Comparison of ENCODE assay signal across 24 cellular contexts in the genomic region with DNA sequence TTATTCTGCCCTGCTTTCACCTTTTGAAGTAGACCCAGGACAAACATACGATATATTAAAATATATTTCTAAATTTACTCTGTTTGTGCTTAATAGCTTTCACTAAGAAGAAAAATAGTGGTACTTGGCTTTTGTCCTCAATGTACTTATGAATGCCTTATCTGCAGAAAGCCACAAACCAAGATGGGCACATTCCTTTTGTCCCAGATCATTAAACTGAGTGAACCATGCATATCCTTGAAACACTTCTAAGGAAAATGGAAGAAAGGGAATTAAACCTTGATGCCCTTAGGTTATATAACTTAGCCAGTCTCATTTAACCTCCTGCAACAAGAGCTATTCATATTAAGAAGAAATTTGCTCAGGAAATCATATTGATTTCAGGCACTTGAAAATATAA.
DNase-seq lines count a peak whose midpoint lies in the region; ATAC-seq and TF ChIP-seq lines count a peak whose summit lies in the region.
"Had no signal": no experiment of that assay in that cellular context is flagged by ENCODE, and none has a peak within 500 bp of the region (broad histone marks: within the 10 kb centered on the region; RNA-seq: fewer than 3 reads in every experiment).

No MANE protein-coding gene starts in this region.

- H2AK5ac ChIP-seq in mesendoderm (ENCODE audit: low read length), result no peak overlapping the region

- no peak for TF ChIP-seq CTCF in choroid plexus epithelial cell (conservative IDR thresholded peaks at IDR 0.05; ENCODE audit: low read depth, low read length)
- no peak for TF ChIP-seq CTCF in tibial nerve (IDR thresholded peaks at IDR 0.05)

- no peak overlapping the region for H3K18ac ChIP-seq in mesendoderm (ENCODE audit: low read length)

- no peak for ATAC-seq in GM18907 (IDR thresholded peaks at IDR 0.05; ENCODE audit: unreplicated experiment)
- no peak for ATAC-seq in HG02610 (IDR thresholded peaks at IDR 0.05; ENCODE audit: unreplicated experiment)
- ATAC-seq: activated CD4-positive, alpha-beta T cell treated with anti-CD3 and anti-CD28 coated beads for 36 hours; activated CD8-positive, alpha-beta memory T cell treated with anti-CD3 and anti-CD28 coated beads, Interleukin-2, amount 10 ng/mL, durations not matched to agents 7 days and 5 days; K562; left lobe of liver; Panc1; right cardiac atrium; stimulated activated naive CD8-positive, alpha-beta T cell treated with anti-CD3 and anti-CD28 coated beads, Interleukin-15, Interleukin-2, amounts not matched to agents 100 U/mL and 50 U/mL, for 24 hours had no signal

- H3K27me3 ChIP-seq in mesendoderm (ENCODE audit: insufficient read depth, low read length, poor library complexity), result no peaks in the 10 kb centered on the region
- no peaks in the 10 kb centered on the region for H3K27me3 ChIP-seq in tibial nerve

- H2BK120ac ChIP-seq in mesendoderm (ENCODE audit: low read depth, low read length), result no peak overlapping the region

- no CpG with 5 or more reads among the region's 1 CpG for WGBS in mesendoderm (ENCODE audit: extremely low coverage, insufficient coverage, low lambda C conversion rate)
- WGBS in tibial nerve, 2 donors, result 58 to 71% methylated on average over 1 of the region's 1 CpG

- H2BK5ac ChIP-seq in mesendoderm (ENCODE audit: low read length), result no peak overlapping the region

- no peak overlapping the region for H3K9ac ChIP-seq in mesendoderm (ENCODE audit: low read length)

- H3K27ac ChIP-seq in mesendoderm (ENCODE audit: low read depth, low read length), result no peak overlapping the region
- no peak overlapping the region for H3K27ac ChIP-seq in tibial nerve
- H3K27ac ChIP-seq: HL-60 had no signal

- H3K4me2 ChIP-seq in mesendoderm (ENCODE audit: low read length), result no peak overlapping the region

- no peak overlapping the region for H3K56ac ChIP-seq in mesendoderm (ENCODE audit: low read length)

- H3K9me3 ChIP-seq in tibial nerve, result peaks cover 0 to 10% (median 0%) of the 10 kb centered on the region in 4 donors
- H3K9me3 ChIP-seq: HAP-1 had no signal

- no peak for TF ChIP-seq EP300 in tibial nerve (IDR thresholded peaks at IDR 0.05)

- DNase-seq in DMS79 treated with DMSO at 0.1 percent for 48 hours (lab: John Stamatoyannopoulos, UW) (peak; percentile 84), NCI-H226 (peak; percentile 83), choroid plexus epithelial cell (ENCODE audit: low read depth) (peak; percentile 82), mesendoderm (peak; percentile 75), tibial nerve (ENCODE audit: low spot score in 2 of 2) (no peak), NCI-H2196 treated with DMSO at 0.1 percent for 48 hours (lab: John Stamatoyannopoulos, UW; ENCODE audit: unreplicated experiment) (no peak)
- DNase-seq: activated CD4-positive, alpha-beta T cell treated with anti-CD3 and anti-CD28 coated beads for 36 hours; activated CD8-positive, alpha-beta memory T cell treated with anti-CD3 and anti-CD28 coated beads, Interleukin-2, amount 10 ng/mL, durations not matched to agents 7 days and 5 days; CD4-positive, alpha-beta memory T cell; foreskin melanocyte; NCI-H1048; NCI-H2029 treated with DMSO at 0.1 percent for 48 hours; NCI-H774; occipital lobe; right cardiac atrium; stimulated activated naive CD8-positive, alpha-beta T cell treated with anti-CD3 and anti-CD28 coated beads, Interleukin-15, Interleukin-2, amounts not matched to agents 100 U/mL and 50 U/mL, for 24 hours; trophoblast cell had no signal

- H3K4me3 ChIP-seq in choroid plexus epithelial cell (ENCODE audit: low read depth, low read length), result no peak overlapping the region
- no peak overlapping the region for H3K4me3 ChIP-seq in mesendoderm (ENCODE audit: low read length)
- no peak overlapping the region for H3K4me3 ChIP-seq in tibial nerve
- H3K4me3 ChIP-seq: HAP-1, K562 had no signal

- H3K23ac ChIP-seq in mesendoderm (ENCODE audit: low read length), result no peak overlapping the region

- no peak overlapping the region for H4K5ac ChIP-seq in mesendoderm (ENCODE audit: low read length)

- H3K36me3 ChIP-seq in mesendoderm (ENCODE audit: control insufficient read depth, insufficient read depth, low read length), result no peaks in the 10 kb centered on the region
- no peaks in the 10 kb centered on the region for H3K36me3 ChIP-seq in tibial nerve
- H3K36me3 ChIP-seq: HAP-1 had no signal

- H4K8ac ChIP-seq in mesendoderm (ENCODE audit: low read depth, low read length), result no peak overlapping the region

- no peak overlapping the region for H2BK15ac ChIP-seq in mesendoderm (replicated peaks; ENCODE audit: low read depth)

- no peak overlapping the region for H3K4ac ChIP-seq in mesendoderm (ENCODE audit: low read depth, low read length)

- H3K79me1 ChIP-seq in mesendoderm (ENCODE audit: low read length), result no peaks in the 10 kb centered on the region

- TF ChIP-seq POLR2A in tibial nerve (IDR thresholded peaks at IDR 0.05), result no peak

- H3K4me1 ChIP-seq in mesendoderm (ENCODE audit: control insufficient read depth, low read depth, low read length) (no peaks in the 10 kb centered on the region), tibial nerve (no peaks in the 10 kb centered on the region)

- H3K79me2 ChIP-seq in mesendoderm (ENCODE audit: control insufficient read depth, insufficient read depth, low read length), result no peaks in the 10 kb centered on the region

Comparison
In these comparisons a context has a peak if more than half of its experiments do, and no peak if none do; other contexts are left out.
1. DNase-seq: peak in DMS79 treated with DMSO at 0.1 percent for 48 hours (single experiment), NCI-H226 (single experiment), choroid plexus epithelial cell (single experiment) and mesendoderm (single experiment); none in tibial nerve (0 of 2) and NCI-H2196 treated with DMSO at 0.1 percent for 48 hours (single experiment).